1 cellular context compared by ENCODE assay signal in the genomic region with DNA sequence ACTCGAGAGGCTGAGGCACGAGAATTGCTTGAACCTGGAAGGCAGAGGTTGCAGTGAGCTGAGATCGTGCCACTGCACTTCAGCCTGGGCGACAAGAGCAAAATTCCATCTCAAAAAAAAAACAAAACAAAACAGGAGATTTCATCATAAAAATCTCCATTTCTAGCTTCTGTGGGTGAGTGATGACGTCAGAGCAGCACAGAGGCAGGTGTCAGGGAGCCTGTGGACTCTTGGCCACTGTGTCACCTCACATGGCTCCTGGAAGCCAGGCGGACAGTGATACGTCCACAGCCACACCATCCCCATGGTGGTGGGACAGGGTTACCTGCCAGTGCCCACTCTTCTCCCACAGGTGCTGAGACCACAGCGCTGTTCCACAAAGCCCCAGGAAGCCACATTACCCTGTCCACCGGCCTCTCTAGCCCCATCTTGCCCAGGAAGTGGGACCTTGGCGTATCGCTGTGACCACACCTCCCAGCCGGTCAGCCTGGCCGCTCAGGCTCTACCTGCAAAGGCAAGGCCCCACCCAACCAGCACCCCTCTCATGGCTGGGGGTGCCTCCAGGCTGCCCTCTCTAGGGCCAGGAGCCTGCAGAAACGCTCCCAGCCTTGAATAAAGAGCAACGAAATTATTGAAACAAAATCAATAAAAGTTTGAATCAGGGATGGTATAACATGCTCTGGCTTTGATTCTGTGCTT.
TF ChIP-seq lines count a peak whose summit lies in the region.

No MANE protein-coding gene starts in this region.

TF ChIP-seq in HepG2, 621 proteins besides CTCF, POLR2A, EP300 and RAD21:
- TF ChIP-seq, protein P1, sequence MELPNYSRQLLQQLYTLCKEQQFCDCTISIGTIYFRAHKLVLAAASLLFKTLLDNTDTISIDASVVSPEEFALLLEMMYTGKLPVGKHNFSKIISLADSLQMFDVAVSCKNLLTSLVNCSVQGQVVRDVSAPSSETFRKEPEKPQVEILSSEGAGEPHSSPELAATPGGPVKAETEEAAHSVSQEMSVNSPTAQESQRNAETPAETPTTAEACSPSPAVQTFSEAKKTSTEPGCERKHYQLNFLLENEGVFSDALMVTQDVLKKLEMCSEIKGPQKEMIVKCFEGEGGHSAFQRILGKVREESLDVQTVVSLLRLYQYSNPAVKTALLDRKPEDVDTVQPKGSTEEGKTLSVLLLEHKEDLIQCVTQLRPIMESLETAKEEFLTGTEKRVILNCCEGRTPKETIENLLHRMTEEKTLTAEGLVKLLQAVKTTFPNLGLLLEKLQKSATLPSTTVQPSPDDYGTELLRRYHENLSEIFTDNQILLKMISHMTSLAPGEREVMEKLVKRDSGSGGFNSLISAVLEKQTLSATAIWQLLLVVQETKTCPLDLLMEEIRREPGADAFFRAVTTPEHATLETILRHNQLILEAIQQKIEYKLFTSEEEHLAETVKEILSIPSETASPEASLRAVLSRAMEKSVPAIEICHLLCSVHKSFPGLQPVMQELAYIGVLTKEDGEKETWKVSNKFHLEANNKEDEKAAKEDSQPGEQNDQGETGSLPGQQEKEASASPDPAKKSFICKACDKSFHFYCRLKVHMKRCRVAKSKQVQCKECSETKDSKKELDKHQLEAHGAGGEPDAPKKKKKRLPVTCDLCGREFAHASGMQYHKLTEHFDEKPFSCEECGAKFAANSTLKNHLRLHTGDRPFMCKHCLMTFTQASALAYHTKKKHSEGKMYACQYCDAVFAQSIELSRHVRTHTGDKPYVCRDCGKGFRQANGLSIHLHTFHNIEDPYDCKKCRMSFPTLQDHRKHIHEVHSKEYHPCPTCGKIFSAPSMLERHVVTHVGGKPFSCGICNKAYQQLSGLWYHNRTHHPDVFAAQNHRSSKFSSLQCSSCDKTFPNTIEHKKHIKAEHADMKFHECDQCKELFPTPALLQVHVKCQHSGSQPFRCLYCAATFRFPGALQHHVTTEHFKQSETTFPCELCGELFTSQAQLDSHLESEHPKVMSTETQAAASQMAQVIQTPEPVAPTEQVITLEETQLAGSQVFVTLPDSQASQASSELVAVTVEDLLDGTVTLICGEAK (IDR thresholded peaks at IDR 0.05) = no peak
- TF ChIP-seq, protein P1 (CRISPR knock-in tag; IDR thresholded peaks at IDR 0.05) = peak; percentile 20; the same call in 1 of the 2 replicates
- TF ChIP-seq DRAP1 (CRISPR knock-in tag; IDR thresholded peaks at IDR 0.05) = no peak
- TF ChIP-seq ZFX (CRISPR knock-in tag; IDR thresholded peaks at IDR 0.05; ENCODE audit: low read depth) = peak; percentile 26; the same call in 1 of the 2 replicates
- no peak for TF ChIP-seq ZNF614 (CRISPR knock-in tag; IDR thresholded peaks at IDR 0.05; ENCODE audit: borderline replicate concordance)
- no peak for TF ChIP-seq KDM2A (CRISPR knock-in tag; IDR thresholded peaks at IDR 0.05; ENCODE audit: borderline replicate concordance, low read depth)
- peak; percentile 98 for TF ChIP-seq CREB1 (IDR thresholded peaks at IDR 0.05)
- TF ChIP-seq CREB1 (CRISPR knock-in tag; IDR thresholded peaks at IDR 0.05) = peak; percentile 75
- no peak for TF ChIP-seq ZEB1 (IDR thresholded peaks at IDR 0.05; ENCODE audit: insufficient replicate concordance, low read depth)
- peak; percentile 76 for TF ChIP-seq ZBTB21 (CRISPR knock-in tag; IDR thresholded peaks at IDR 0.05)
- peak; percentile 96 for TF ChIP-seq ATF7 (IDR thresholded peaks at IDR 0.05)
- TF ChIP-seq ATF7 (CRISPR knock-in tag; IDR thresholded peaks at IDR 0.05) = no peak
- TF ChIP-seq GABPB1 (CRISPR knock-in tag; IDR thresholded peaks at IDR 0.05) = peak; percentile 12; the same call in 1 of the 2 replicates
- TF ChIP-seq ZNF687 (CRISPR knock-in tag; IDR thresholded peaks at IDR 0.05) = peak; percentile 74
- TF ChIP-seq, protein P2, sequence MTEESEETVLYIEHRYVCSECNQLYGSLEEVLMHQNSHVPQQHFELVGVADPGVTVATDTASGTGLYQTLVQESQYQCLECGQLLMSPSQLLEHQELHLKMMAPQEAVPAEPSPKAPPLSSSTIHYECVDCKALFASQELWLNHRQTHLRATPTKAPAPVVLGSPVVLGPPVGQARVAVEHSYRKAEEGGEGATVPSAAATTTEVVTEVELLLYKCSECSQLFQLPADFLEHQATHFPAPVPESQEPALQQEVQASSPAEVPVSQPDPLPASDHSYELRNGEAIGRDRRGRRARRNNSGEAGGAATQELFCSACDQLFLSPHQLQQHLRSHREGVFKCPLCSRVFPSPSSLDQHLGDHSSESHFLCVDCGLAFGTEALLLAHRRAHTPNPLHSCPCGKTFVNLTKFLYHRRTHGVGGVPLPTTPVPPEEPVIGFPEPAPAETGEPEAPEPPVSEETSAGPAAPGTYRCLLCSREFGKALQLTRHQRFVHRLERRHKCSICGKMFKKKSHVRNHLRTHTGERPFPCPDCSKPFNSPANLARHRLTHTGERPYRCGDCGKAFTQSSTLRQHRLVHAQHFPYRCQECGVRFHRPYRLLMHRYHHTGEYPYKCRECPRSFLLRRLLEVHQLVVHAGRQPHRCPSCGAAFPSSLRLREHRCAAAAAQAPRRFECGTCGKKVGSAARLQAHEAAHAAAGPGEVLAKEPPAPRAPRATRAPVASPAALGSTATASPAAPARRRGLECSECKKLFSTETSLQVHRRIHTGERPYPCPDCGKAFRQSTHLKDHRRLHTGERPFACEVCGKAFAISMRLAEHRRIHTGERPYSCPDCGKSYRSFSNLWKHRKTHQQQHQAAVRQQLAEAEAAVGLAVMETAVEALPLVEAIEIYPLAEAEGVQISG (CRISPR knock-in tag; IDR thresholded peaks at IDR 0.05) = 0 out of 2 replicates have a peak, but pooled peaks have one; percentile 36
- TF ChIP-seq SMAD1 (CRISPR knock-in tag; IDR thresholded peaks at IDR 0.05; ENCODE audit: borderline replicate concordance, low read depth) = no peak
- no peak for TF ChIP-seq ZNF382 (CRISPR knock-in tag; IDR thresholded peaks at IDR 0.05; ENCODE audit: borderline replicate concordance)
- TF ChIP-seq ZBTB38 (CRISPR knock-in tag; IDR thresholded peaks at IDR 0.05) = peak; percentile 52; the same call in 1 of the 2 replicates
- no peak for TF ChIP-seq STAT6 (CRISPR knock-in tag; IDR thresholded peaks at IDR 0.05; ENCODE audit: borderline replicate concordance)
- no peak for TF ChIP-seq PRDM10 (CRISPR knock-in tag; IDR thresholded peaks at IDR 0.05; ENCODE audit: low read depth)
- TF ChIP-seq HOXA3 (CRISPR knock-in tag; IDR thresholded peaks at IDR 0.05) = peak; percentile 30; the same call in 1 of the 2 replicates
- TF ChIP-seq CREM (IDR thresholded peaks at IDR 0.05) = 0 out of 2 replicates have a peak, but pooled peaks have one; percentile 31
- no peak for TF ChIP-seq CREM (CRISPR knock-in tag; IDR thresholded peaks at IDR 0.05)
TF ChIP-seq in HepG2: peak in this region for 11.
